In genomic region chr5:176894298-176894697, GRCh38 we compare ENCODE assay signal across 25 cellular contexts. TPM values are rescaled to one million over a fixed set of nuclear protein-coding genes. Genes with fewer than 3 reads are reported as not detected.
DNase-seq lines count a peak whose midpoint lies in the region; ATAC-seq and TF ChIP-seq lines count a peak whose summit lies in the region.
"Had no signal": no experiment of that assay in that cellular context is flagged by ENCODE, and none has a peak within 500 bp of the region (broad histone marks: within the 10 kb centered on the region; RNA-seq: fewer than 3 reads in every experiment).

No MANE protein-coding gene starts in this region.

- no peak overlapping the region for H3K27ac Mint-ChIP-seq in activated T-cell treated with anti-CD3 and anti-CD28 coated beads, Interleukin-2, amount 50 U/mL, for 24 hours
- peak overlapping the region; percentile 54 for H3K27ac Mint-ChIP-seq in dendritic cell treated with granulocyte-macrophage colony-stimulating factor and Interleukin-4, amounts not matched to agents 40 ng/mL and 50 ng/mL, for 4 days
- peak overlapping the region; percentile 43 for H3K27ac Mint-ChIP-seq in neural progenitor cell
- no peak overlapping the region for H3K27ac Mint-ChIP-seq in glutamatergic neuron (ENCODE audit: unreplicated experiment)

- no peak overlapping the region for H2AFZ ChIP-seq in neural progenitor cell (replicated peaks)
- H2AFZ ChIP-seq: PC-9 had no signal

- no peaks in the 10 kb centered on the region for H3K36me3 Mint-ChIP-seq in activated T-cell treated with anti-CD3 and anti-CD28 coated beads, Interleukin-2, amount 50 U/mL, for 24 hours (ENCODE audit: low read depth)
- no peaks in the 10 kb centered on the region for H3K36me3 Mint-ChIP-seq in activated T-cell treated with anti-CD3 and anti-CD28 coated beads, Interleukin-2, amount 50 U/mL, for 4 hours (ENCODE audit: insufficient read depth)
- peaks cover 78% of the 10 kb centered on the region for H3K36me3 Mint-ChIP-seq in dendritic cell treated with granulocyte-macrophage colony-stimulating factor and Interleukin-4, amounts not matched to agents 40 ng/mL and 50 ng/mL, for 4 days (ENCODE audit: low read depth)
- H3K36me3 Mint-ChIP-seq in neural progenitor cell, result no peaks in the 10 kb centered on the region
- H3K36me3 Mint-ChIP-seq in glutamatergic neuron (ENCODE audit: unreplicated experiment), result peaks cover 6% of the 10 kb centered on the region
- H3K36me3 Mint-ChIP-seq: CD4-positive, CD25-positive, alpha-beta regulatory T cell had no signal

- ATAC-seq in activated T-cell treated with anti-CD3 and anti-CD28 coated beads, Interleukin-2, amount 50 U/mL, for 4 hours, result no peak
- ATAC-seq in GM19023 (IDR thresholded peaks at IDR 0.05; ENCODE audit: unreplicated experiment), result no peak
- ATAC-seq: Right ventricle myocardium inferior had no signal

- H3K9me3 Mint-ChIP-seq in activated T-cell treated with anti-CD3 and anti-CD28 coated beads, Interleukin-2, amount 50 U/mL, for 24 hours, result no peaks in the 10 kb centered on the region
- no peaks in the 10 kb centered on the region for H3K9me3 Mint-ChIP-seq in activated T-cell treated with anti-CD3 and anti-CD28 coated beads, Interleukin-2, amount 50 U/mL, for 4 hours
- no peaks in the 10 kb centered on the region for H3K9me3 Mint-ChIP-seq in dendritic cell treated with granulocyte-macrophage colony-stimulating factor and Interleukin-4, amounts not matched to agents 40 ng/mL and 50 ng/mL, for 4 days
- no peaks in the 10 kb centered on the region for H3K9me3 Mint-ChIP-seq in neural progenitor cell
- peaks cover 8% of the 10 kb centered on the region for H3K9me3 Mint-ChIP-seq in glutamatergic neuron (ENCODE audit: unreplicated experiment)

- no peak overlapping the region for H3K4me3 Mint-ChIP-seq in activated T-cell treated with anti-CD3 and anti-CD28 coated beads, Interleukin-2, amount 50 U/mL, for 24 hours
- no peak overlapping the region for H3K4me3 Mint-ChIP-seq in activated T-cell treated with anti-CD3 and anti-CD28 coated beads, Interleukin-2, amount 50 U/mL, for 4 hours
- peak overlapping the region; percentile 2 for H3K4me3 Mint-ChIP-seq in dendritic cell treated with granulocyte-macrophage colony-stimulating factor and Interleukin-4, amounts not matched to agents 40 ng/mL and 50 ng/mL, for 4 days
- H3K4me3 Mint-ChIP-seq in neural progenitor cell (peak overlapping the region; percentile 57), glutamatergic neuron (ENCODE audit: unreplicated experiment) (no peak overlapping the region)
- H3K4me3 Mint-ChIP-seq: CD4-positive, CD25-positive, alpha-beta regulatory T cell had no signal

- H3F3A ChIP-seq in neural progenitor cell (ENCODE audit: low read depth), result no peaks in the 10 kb centered on the region

- no peak overlapping the region for H3K4me2 ChIP-seq in neural progenitor cell
- H3K4me2 ChIP-seq: PC-9 had no signal

- H3K27me3 Mint-ChIP-seq in activated T-cell treated with anti-CD3 and anti-CD28 coated beads, Interleukin-2, amount 50 U/mL, for 24 hours, result no peaks in the 10 kb centered on the region
- peaks cover 12% of the 10 kb centered on the region for H3K27me3 Mint-ChIP-seq in activated T-cell treated with anti-CD3 and anti-CD28 coated beads, Interleukin-2, amount 50 U/mL, for 4 hours (ENCODE audit: low read depth)
- H3K27me3 Mint-ChIP-seq in dendritic cell treated with granulocyte-macrophage colony-stimulating factor and Interleukin-4, amounts not matched to agents 40 ng/mL and 50 ng/mL, for 4 days, result no peaks in the 10 kb centered on the region
- H3K27me3 Mint-ChIP-seq in neural progenitor cell (ENCODE audit: insufficient read depth, low read depth), result peaks cover 11% of the 10 kb centered on the region
- H3K27me3 Mint-ChIP-seq in glutamatergic neuron (ENCODE audit: unreplicated experiment), result peaks cover 19% of the 10 kb centered on the region

- H3K4me1 Mint-ChIP-seq in activated T-cell treated with anti-CD3 and anti-CD28 coated beads, Interleukin-2, amount 50 U/mL, for 24 hours (ENCODE audit: low read depth), result peaks cover 11% of the 10 kb centered on the region
- peaks cover 4% of the 10 kb centered on the region for H3K4me1 Mint-ChIP-seq in activated T-cell treated with anti-CD3 and anti-CD28 coated beads, Interleukin-2, amount 50 U/mL, for 4 hours (ENCODE audit: low read depth)
- H3K4me1 Mint-ChIP-seq in dendritic cell treated with granulocyte-macrophage colony-stimulating factor and Interleukin-4, amounts not matched to agents 40 ng/mL and 50 ng/mL, for 4 days (ENCODE audit: low read depth), result peaks cover 75% of the 10 kb centered on the region
- H3K4me1 Mint-ChIP-seq in neural progenitor cell, result no peaks in the 10 kb centered on the region
- peaks cover 2% of the 10 kb centered on the region for H3K4me1 Mint-ChIP-seq in glutamatergic neuron (ENCODE audit: low read depth, unreplicated experiment)

- H3K27ac ChIP-seq in neural progenitor cell (no peak overlapping the region), stomach (no peak overlapping the region)
- H3K27ac ChIP-seq: PC-9, SJCRH30 had no signal

- no peak for TF ChIP-seq EP300 in stomach (IDR thresholded peaks at IDR 0.05)

- H3K9me3 ChIP-seq in neural progenitor cell (ENCODE audit: low read depth), result no peaks in the 10 kb centered on the region
- H3K9me3 ChIP-seq in stomach, result no peaks in the 10 kb centered on the region
- H3K9me3 ChIP-seq: SJCRH30 had no signal

- H3K9ac ChIP-seq in neural progenitor cell, result no peak overlapping the region

- DNase-seq in activated T-cell treated with anti-CD3 and anti-CD28 coated beads, Interleukin-2, amount 50 U/mL, for 24 hours, result peak; percentile 11
- DNase-seq in activated T-cell treated with anti-CD3 and anti-CD28 coated beads, Interleukin-2, amount 50 U/mL, for 4 hours, result no peak
- DNase-seq in neural progenitor cell (ENCODE audit: low spot score) (no peak), stomach (peak; percentile 17), glutamatergic neuron (no peak), mucosa of gallbladder (ENCODE audit: low spot score) (no peak)
- DNase-seq: CD4-positive, CD25-positive, alpha-beta regulatory T cell; DMS53; NCI-H1092; NCI-H1417 treated with DMSO at 0.1 percent for 48 hours; NCI-H1694 treated with DMSO at 0.1 percent for 48 hours; NCI-H2081; NCI-H2227 treated with DMSO at 0.1 percent for 48 hours; NCI-H526 treated with DMSO at 0.1 percent for 48 hours; SJCRH30 had no signal

- no peaks in the 10 kb centered on the region for H3K79me2 ChIP-seq in neural progenitor cell (ENCODE audit: low read depth)

- WGBS in stomach, 5 donors, result 83 to 93% (median 90%) methylated on average over 6 of the region's 6 CpGs

- H3K4me3 ChIP-seq in neural progenitor cell, result no peak overlapping the region
- no peak overlapping the region for H3K4me3 ChIP-seq in stomach
- H3K4me3 ChIP-seq: PC-9, SJCRH30 had no signal

- H3K4me1 ChIP-seq in neural progenitor cell, result no peaks in the 10 kb centered on the region
- no peaks in the 10 kb centered on the region for H3K4me1 ChIP-seq in stomach
- H3K4me1 ChIP-seq: SJCRH30 had no signal

- TF ChIP-seq POLR2A in stomach (IDR thresholded peaks at IDR 0.05), result no peak

- TF ChIP-seq CTCF in neural progenitor cell (IDR thresholded peaks at IDR 0.05), result no peak
- no peak for TF ChIP-seq CTCF in stomach (IDR thresholded peaks at IDR 0.05)
- TF ChIP-seq CTCF in glutamatergic neuron (IDR thresholded peaks at IDR 0.05; ENCODE audit: partially characterized antibody, unreplicated experiment), result no peak

- H4K20me1 ChIP-seq in neural progenitor cell (ENCODE audit: low read depth), result no peaks in the 10 kb centered on the region

- no peaks in the 10 kb centered on the region for H3K27me3 ChIP-seq in neural progenitor cell
- H3K27me3 ChIP-seq in stomach, result peaks cover 0 to 4% (median 0%) of the 10 kb centered on the region in 3 donors
- H3K27me3 ChIP-seq: SJCRH30 had no signal

- no peaks in the 10 kb centered on the region for H3K36me3 ChIP-seq in neural progenitor cell
- H3K36me3 ChIP-seq in stomach, result no peaks in the 10 kb centered on the region
- H3K36me3 ChIP-seq: SJCRH30 had no signal

- intact Hi-C loops in dendritic cell treated with granulocyte-macrophage colony-stimulating factor and Interleukin-4, amounts not matched to agents 40 ng/mL and 50 ng/mL, for 4 days (cut with micrococcal nuclease), result no loop called here
- intact Hi-C loops in stomach (cut with DNase I; ENCODE audit: low total_unique reads), result no loop called here

RNA-seq across cellular contexts. Expression of gene HK3, which starts 4.8 kb away (rescaled TPM):
- under 1 TPM in 2 of 3 donors, not detected in 1; 0.19 to 0.61 TPM for total RNA-seq in activated T-cell treated with anti-CD3 and anti-CD28 coated beads, Interleukin-2, amount 50 U/mL, for 4 hours
- total RNA-seq in neural progenitor cell (ENCODE audit: low replicate concordance) (not detected in 2 replicates), stomach (100 to 1,000 TPM in 1 of 5 donors, 1 to 10 TPM in 2, not detected in 2; 2.6 to 145 (median 3.9) TPM), glutamatergic neuron (ENCODE audit: unreplicated experiment) (not detected), mucosa of gallbladder (4.0 TPM)
- polyA plus RNA-seq in stomach, result 1 to 10 TPM; 1.6 to 6.9 (median 4.6) TPM
- total RNA-seq: A172, Daoy, G401, NCI-H460, PC-9, RPMI7951, SJCRH30 had no signal
- polyA plus RNA-seq: BJ had no signal

Comparison
In these comparisons a context has a peak if more than half of its experiments do, and no peak if none do; other contexts are left out.
1. DNase-seq: peak in activated T-cell treated with anti-CD3 and anti-CD28 coated beads, Interleukin-2, amount 50 U/mL, for 24 hours (single experiment) and stomach (single experiment); none in activated T-cell treated with anti-CD3 and anti-CD28 coated beads, Interleukin-2, amount 50 U/mL, for 4 hours (single experiment), neural progenitor cell (single experiment), glutamatergic neuron (single experiment) and mucosa of gallbladder (single experiment).
2. H3K27ac Mint-ChIP-seq: peak in dendritic cell treated with granulocyte-macrophage colony-stimulating factor and Interleukin-4, amounts not matched to agents 40 ng/mL and 50 ng/mL, for 4 days (single experiment) and neural progenitor cell (single experiment); none in activated T-cell treated with anti-CD3 and anti-CD28 coated beads, Interleukin-2, amount 50 U/mL, for 24 hours (single experiment) and glutamatergic neuron (single experiment).
3. H3K4me3 Mint-ChIP-seq: peak in dendritic cell treated with granulocyte-macrophage colony-stimulating factor and Interleukin-4, amounts not matched to agents 40 ng/mL and 50 ng/mL, for 4 days (single experiment) and neural progenitor cell (single experiment); none in activated T-cell treated with anti-CD3 and anti-CD28 coated beads, Interleukin-2, amount 50 U/mL, for 24 hours (single experiment), activated T-cell treated with anti-CD3 and anti-CD28 coated beads, Interleukin-2, amount 50 U/mL, for 4 hours (single experiment) and glutamatergic neuron (single experiment).